In genomic region chr15:90716976-90717821, GRCh38 we compare ENCODE assay signal across 8 cellular contexts. TPM values are rescaled to one million over a fixed set of nuclear protein-coding genes. Genes with fewer than 3 reads are reported as not detected.
DNase-seq lines count a peak whose midpoint lies in the region; ATAC-seq and TF ChIP-seq lines count a peak whose summit lies in the region.

BLM (plus strand) TSS chr15:90717346; CDS start chr15:90747393, 30,047 bp downstream.

- TF ChIP-seq CTCF in OCI-LY7 (conservative IDR thresholded peaks at IDR 0.05; ENCODE audit: low read length): 0 out of 2 replicates have a peak, but pooled peaks have one; percentile 21

- peaks cover 26% of the 10 kb centered on the region for H3K4me1 ChIP-seq in OCI-LY7 (ENCODE audit: insufficient read depth, low read length, poor library complexity, severe bottlenecking)

- no peaks in the 10 kb centered on the region for H3K9me3 ChIP-seq in OCI-LY7 (ENCODE audit: low read length)

- H2AFZ ChIP-seq in OCI-LY7 (ENCODE audit: low read length): peak within 1 kb of the TSS; percentile 78

- POLR2A ChIA-PET in OCI-LY7 (lab: Charles Lee): interaction anchor here (0.5 to 2.4 kb wide), 20 partner anchors 10 to 516 kb away, joined by 3 to 10 read pairs (median 3); partner anchors contain the start of genes HDDC3 and SEMA4B

- peaks cover 16% of the 10 kb centered on the region; the same call in 1 of the 2 replicates for H4K20me1 ChIP-seq in OCI-LY7 (ENCODE audit: insufficient read depth, low read length)

- intact Hi-C loops in OCI-LY7 (cut with micrococcal nuclease; ENCODE audit: unreplicated experiment): loop anchor here (1.0 to 5.0 kb wide), 3 partner anchors 69 to 218 kb away; partner anchors contain the start of gene UNC45A

- ATAC-seq in GM21526 (IDR thresholded peaks at IDR 0.05; ENCODE audit: low FRiP score, unreplicated experiment): peak; percentile 97

- H3K9me2 ChIP-seq in OCI-LY7 (ENCODE audit: insufficient read depth, low read length): no peaks in the 10 kb centered on the region

- H3K4me2 ChIP-seq in OCI-LY7 (ENCODE audit: low read length): peak within 1 kb of the TSS; percentile 94

- peak within 1 kb of the TSS; percentile 88 for H3K27ac ChIP-seq in OCI-LY7 (ENCODE audit: low read depth, low read length, poor library complexity, severe bottlenecking)

- BruUV-seq in OCI-LY7 (replicated peaks; lab: Mats Ljungman, UMichigan): no TSS peak

- H3K79me2 ChIP-seq in OCI-LY7 (ENCODE audit: insufficient read depth, low read depth, low read length): peaks cover 50% of the 10 kb centered on the region

- CTCF ChIA-PET in OCI-LY7 (lab: Charles Lee; ENCODE audit: unreplicated experiment): interaction anchor here (0.5 to 1.7 kb wide), 7 partner anchors 21 to 218 kb away, joined by 3 to 5 read pairs (median 4); partner anchors contain the start of gene UNC45A

- H3K36me3 ChIP-seq in OCI-LY7 (ENCODE audit: insufficient read depth, low read length): peaks cover 25% of the 10 kb centered on the region

- DNase-seq in DMS114 treated with DMSO at 0.1 percent for 48 hours (lab: John Stamatoyannopoulos, UW; ENCODE audit: unreplicated experiment): peak; percentile 98
- DNase-seq in HuH-7.5 (ENCODE audit: low spot score): peak; percentile 98
- DNase-seq in OCI-LY7 (ENCODE audit: low spot score): peak; percentile 98
- DNase-seq in activated T-cell treated with anti-CD3 and anti-CD28 coated beads for 1 hour (ENCODE audit: low read depth): peak; percentile 84
- peak; percentile 96 for DNase-seq in epidermal melanocyte (ENCODE audit: insufficient read length, low spot score)
- peak; percentile 94 for DNase-seq in middle frontal gyrus (ENCODE audit: extremely low spot score, low spot score)
- DNase-seq in stimulated activated CD8-positive, alpha-beta memory T cell treated with anti-CD3 and anti-CD28 coated beads, Interleukin-2, amount 100 ng/mL, for 48 hours (ENCODE audit: low read depth in 2 of 2): peak; percentile 87 to 90

- H3K4me3 ChIP-seq in OCI-LY7 (ENCODE audit: low read depth, low read length, poor library complexity, severe bottlenecking): peak within 1 kb of the TSS; percentile 96

RNA-seq across cellular contexts. Expression of gene BLM, which starts in this region (rescaled TPM):
- total RNA-seq in OCI-LY7 (2014; rRNA removed; shearing (Covaris generic)): 47.1 and 52.8 TPM in 2 replicates
- 51.8 and 55.4 TPM in 2 replicates for total RNA-seq in OCI-LY7 (2022)

Comparison
In these comparisons a context has a peak if more than half of its experiments do, and no peak if none do; other contexts are left out.
1. Peak in every context shown above with its lines: DNase-seq, ATAC-seq, H3K4me3 ChIP-seq and H3K27ac ChIP-seq.